In genomic region chr1:158105342-158105741, GRCh38 we compare ENCODE assay signal across 27 cellular contexts.
DNase-seq lines count a peak whose midpoint lies in the region; ATAC-seq and TF ChIP-seq lines count a peak whose summit lies in the region.
"Had no signal": no experiment of that assay in that cellular context is flagged by ENCODE, and none has a peak within 500 bp of the region (broad histone marks: within the 10 kb centered on the region; RNA-seq: fewer than 3 reads in every experiment).

No MANE protein-coding gene starts in this region.

- intact Hi-C loops in A673 (cut with micrococcal nuclease; ENCODE audit: unreplicated experiment): no loop called here
- intact Hi-C loops in Calu3 (cut with micrococcal nuclease; ENCODE audit: unreplicated experiment): no loop called here

- no peak overlapping the region for H3K9ac ChIP-seq in iPS-18a (ENCODE audit: low read length)
- H3K9ac ChIP-seq: BLaER1 had no signal

- no peak for TF ChIP-seq CTCF in A673 (conservative IDR thresholded peaks at IDR 0.05; ENCODE audit: low read depth, low read length)
- no peak for TF ChIP-seq CTCF in nephron (IDR thresholded peaks at IDR 0.05; ENCODE audit: unreplicated experiment in 3 of 3)
- no peak for TF ChIP-seq CTCF in Calu3 (IDR thresholded peaks at IDR 0.05; ENCODE audit: unreplicated experiment)

- H3K27ac ChIP-seq in A673 (ENCODE audit: low read depth, low read length, poor library complexity, severe bottlenecking): peak overlapping the region; percentile 66
- no peak overlapping the region for H3K27ac ChIP-seq in iPS-18a (ENCODE audit: low read length)
- H3K27ac ChIP-seq: 22Rv1, BLaER1, SJSA1 had no signal

- H3K4me3 Mint-ChIP-seq in nephron (peak overlapping the region in 1 of 3 experiments; percentile 2), Calu3 (ENCODE audit: low read depth, unreplicated experiment) (no peak overlapping the region)
- H3K4me3 Mint-ChIP-seq: CD4-positive, CD25-positive, alpha-beta regulatory T cell had no signal

- BruUV-seq in A673 (replicated peaks; lab: Mats Ljungman, UMichigan): no TSS peak
- no TSS peak for BruUV-seq in Calu3 (replicated peaks; lab: Mats Ljungman, UMichigan)

- peaks cover 8% of the 10 kb centered on the region for H3K27me3 Mint-ChIP-seq in nephron (ENCODE audit: low read depth)
- H3K27me3 Mint-ChIP-seq in Calu3 (ENCODE audit: unreplicated experiment): peaks cover 13% of the 10 kb centered on the region

- H3K4me3 ChIP-seq in A673 (ENCODE audit: low read depth, low read length, poor library complexity, severe bottlenecking): no peak overlapping the region
- H3K4me3 ChIP-seq in iPS-18a (ENCODE audit: low read length): peak overlapping the region; percentile 8
- H3K4me3 ChIP-seq: BLaER1, SJSA1 had no signal

- CTCF ChIA-PET in A673 (lab: Charles Lee) (interaction anchor here (2.1 kb wide), 1 partner anchor 113 kb away, joined by 8 read pairs; no protein-coding TSS in a partner anchor), Calu3 (lab: Charles Lee) (interaction anchor here (1.1 kb wide), 1 partner anchor 9 kb away, joined by 4 read pairs; no protein-coding TSS in a partner anchor)

- POLR2A ChIA-PET in A673 (lab: Charles Lee; ENCODE audit: low non-redundant PET): no interaction called here

- H3K9me3 ChIP-seq in A673 (ENCODE audit: low read depth, low read length, poor library complexity, severe bottlenecking) (peaks cover 8% of the 10 kb centered on the region), iPS-18a (ENCODE audit: control insufficient read depth, low read depth, low read length) (no peaks in the 10 kb centered on the region)
- H3K9me3 ChIP-seq: SJSA1 had no signal

- H3K27ac Mint-ChIP-seq in nephron: peak overlapping the region; percentile 66 to 94 (median 77)
- H3K27ac Mint-ChIP-seq in Calu3 (ENCODE audit: unreplicated experiment): no peak overlapping the region

- peaks cover 66% of the 10 kb centered on the region for H3K4me1 ChIP-seq in A673 (ENCODE audit: insufficient read depth, low read length, poor library complexity, severe bottlenecking)
- peaks cover 70% of the 10 kb centered on the region for H3K4me1 ChIP-seq in iPS-18a (ENCODE audit: control insufficient read depth, low read depth, low read length)
- H3K4me1 ChIP-seq: BLaER1 had no signal

- H3K36me3 ChIP-seq in A673 (ENCODE audit: insufficient read depth, low read length, poor library complexity, severe bottlenecking) (no peaks in the 10 kb centered on the region), iPS-18a (ENCODE audit: control insufficient read depth, low read depth, low read length) (no peaks in the 10 kb centered on the region)
- H3K36me3 ChIP-seq: BLaER1, SJSA1 had no signal

- H3K9me3 Mint-ChIP-seq in nephron (no peaks in the 10 kb centered on the region), Calu3 (ENCODE audit: low read depth, unreplicated experiment) (no peaks in the 10 kb centered on the region)

- DNase-seq in A673 (ENCODE audit: low spot score): no peak
- peak; percentile 11 for DNase-seq in NCI-H69 (lab: John Stamatoyannopoulos, UW)
- DNase-seq in globus pallidus (ENCODE audit: low spot score): no peak
- no peak for DNase-seq in Calu3
- no peak for DNase-seq in NCI-H2227 treated with DMSO at 0.1 percent for 48 hours (lab: John Stamatoyannopoulos, UW)
- DNase-seq: CD4-positive, CD25-positive, alpha-beta regulatory T cell; DMS53; GOT3; Karpas-422; NCI-H1092; NCI-H1417 treated with DMSO at 0.1 percent for 48 hours; NCI-H1694 treated with DMSO at 0.1 percent for 48 hours; NCI-H2081; NCI-H345; NCI-H510A treated with DMSO at 0.1 percent for 48 hours; NCI-H748 treated with DMSO at 0.1 percent for 48 hours; NK-92 treated with Interleukin-12 subunit alpha and Interleukin-12 subunit beta, amount 100 ng/mL, for 24 hours; Right ventricle myocardium superior; RPMI8226 had no signal

- H3K27me3 ChIP-seq in A673 (replicated peaks; ENCODE audit: insufficient read depth, low read depth, low read length, poor library complexity) (no peaks in the 10 kb centered on the region), iPS-18a (ENCODE audit: control insufficient read depth, insufficient read depth, low read length) (no peaks in the 10 kb centered on the region)
- H3K27me3 ChIP-seq: BLaER1 had no signal

- H3K4me1 Mint-ChIP-seq in nephron (peaks cover 23% of the 10 kb centered on the region), Calu3 (ENCODE audit: low read depth, unreplicated experiment) (peaks cover 14% of the 10 kb centered on the region)

- H3K36me3 Mint-ChIP-seq in nephron (ENCODE audit: low read depth): peaks cover 8% of the 10 kb centered on the region
- no peaks in the 10 kb centered on the region for H3K36me3 Mint-ChIP-seq in Calu3 (ENCODE audit: insufficient read depth, unreplicated experiment)
- H3K36me3 Mint-ChIP-seq: CD4-positive, CD25-positive, alpha-beta regulatory T cell had no signal

- no peak for ATAC-seq in HG03095 (IDR thresholded peaks at IDR 0.05; ENCODE audit: unreplicated experiment)
- ATAC-seq: HCT116, HepG2 had no signal
